8 cellular contexts compared by ENCODE assay signal in genomic region chr7:92447239-92448184, GRCh38. TPM values are rescaled to one million over a fixed set of nuclear protein-coding genes. Genes with fewer than 3 reads are reported as not detected.
DNase-seq lines count a peak whose midpoint lies in the region; ATAC-seq lines count a peak whose summit lies in the region.

GATAD1 (plus strand) TSS chr7:92447482; CDS start chr7:92447730, 248 bp downstream.

- H3K4me1 ChIP-seq in mononuclear cell (ENCODE audit: insufficient read depth, low read length): peaks cover 13% of the 10 kb centered on the region

- no peaks in the 10 kb centered on the region for H3K9me3 ChIP-seq in mononuclear cell (ENCODE audit: low read depth, low read length)

- ATAC-seq in GM21526 (IDR thresholded peaks at IDR 0.05; ENCODE audit: low FRiP score, unreplicated experiment): peak; percentile 85

- DNase-seq in DMS153 treated with DMSO at 0.1 percent for 48 hours (lab: John Stamatoyannopoulos, UW; ENCODE audit: unreplicated experiment) (peak; percentile 87), HuH-7.5 (ENCODE audit: low spot score) (peak; percentile 80), OCI-M1 (lab: John Stamatoyannopoulos, UW) (peak; percentile 100), activated T-cell treated with anti-CD3 and anti-CD28 coated beads for 24 hours (ENCODE audit: low read depth) (peak; percentile 78), epidermal melanocyte (ENCODE audit: insufficient read length, low spot score) (peak; percentile 85)
- DNase-seq in stimulated activated CD8-positive, alpha-beta memory T cell treated with anti-CD3 and anti-CD28 coated beads, Interleukin-4, amount 100 ng/mL, for 1 hour (ENCODE audit: low read depth in 2 of 2, low spot score in 1 of 2): peak; percentile 50 to 67

- H3K4me3 ChIP-seq in mononuclear cell (ENCODE audit: low read length): peak within 1 kb of the TSS; percentile 95

- no peaks in the 10 kb centered on the region for H3K27me3 ChIP-seq in mononuclear cell (ENCODE audit: insufficient read depth, low read length)

RNA-seq across cellular contexts. Expression of gene GATAD1, which starts in this region (rescaled TPM):
- total RNA-seq in mononuclear cell: 11.2 TPM

Comparison
In these comparisons a context has a peak if more than half of its experiments do, and no peak if none do; other contexts are left out.
1. Peak in every context shown above with its lines: DNase-seq, ATAC-seq and H3K4me3 ChIP-seq.